21 cellular contexts compared by ENCODE assay signal in the genomic region with DNA sequence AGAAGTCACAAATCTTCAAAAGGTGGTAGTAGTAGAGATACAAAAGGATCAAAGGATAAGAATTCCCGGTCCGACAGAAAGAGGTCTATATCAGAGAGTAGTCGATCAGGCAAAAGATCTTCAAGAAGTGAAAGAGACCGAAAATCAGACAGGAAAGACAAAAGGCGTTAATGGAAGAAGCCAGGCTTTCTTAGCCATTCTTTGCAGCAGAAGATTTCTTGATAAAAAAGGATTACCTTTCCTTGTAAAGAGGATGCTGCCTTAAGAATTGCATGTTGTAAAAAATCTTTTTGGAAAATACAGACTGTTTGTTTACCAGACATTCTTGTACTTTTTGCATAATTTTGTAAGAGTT. TPM values are rescaled to one million over a fixed set of nuclear protein-coding genes. Genes with fewer than 3 reads are reported as not detected.
DNase-seq lines count a peak whose midpoint lies in the region; ATAC-seq, FAIRE-seq and TF ChIP-seq lines count a peak whose summit lies in the region.
"Had no signal": no experiment of that assay in that cellular context is flagged by ENCODE, and none has a peak within 500 bp of the region (broad histone marks: within the 10 kb centered on the region; RNA-seq: fewer than 3 reads in every experiment).

No MANE protein-coding gene starts in this region.

- TF ChIP-seq CTCF in 22Rv1 (IDR thresholded peaks at IDR 0.05) (no peak), HCT116 (IDR thresholded peaks at IDR 0.05 in 2 of 3, conservative IDR thresholded peaks at IDR 0.05 in 1 of 3; ENCODE audit: borderline replicate concordance in 1 of 3, insufficient read depth in 1 of 3, low read depth in 2 of 3, low read length in 2 of 3) (no peak), K562 (IDR thresholded peaks at IDR 0.05 in 2 of 3, conservative IDR thresholded peaks at IDR 0.05 in 1 of 3; ENCODE audit: insufficient read depth in 2 of 3, low read depth in 1 of 3, low read length in 3 of 3) (no peak), lower leg skin (IDR thresholded peaks at IDR 0.05) (no peak)

- no peak overlapping the region for H3K18ac ChIP-seq in mesenchymal stem cell (ENCODE audit: low read depth in 1 of 2, low read length in 2 of 2)

- peaks cover 18% of the 10 kb centered on the region for H3K79me1 ChIP-seq in mesenchymal stem cell (replicated peaks; ENCODE audit: low read length, poor library complexity, severe bottlenecking)

- H4K91ac ChIP-seq in mesenchymal stem cell (ENCODE audit: low read length) = no peak overlapping the region

- no peak overlapping the region for H2BK120ac ChIP-seq in mesenchymal stem cell (ENCODE audit: low read depth, low read length)

- TF ChIP-seq POLR2A in HCT116 (IDR thresholded peaks at IDR 0.05; ENCODE audit: borderline replicate concordance, extremely low read depth, insufficient read depth, insufficient read length) (no peak), K562 (conservative IDR thresholded peaks at IDR 0.05) (peak; percentile 16), lower leg skin (IDR thresholded peaks at IDR 0.05) (no peak)

- CTCF ChIA-PET in HCT116 (lab: Charles Lee) = no interaction called here
- CTCF ChIA-PET in K562 (lab: Yijun Ruan, JAX; ENCODE audit: low intra/inter-chr PET ratio) = no interaction called here

- H3K9me3 ChIP-seq in HCT116 (ENCODE audit: control insufficient read depth in 1 of 2, insufficient read depth in 1 of 2, low read depth in 1 of 2, low read length in 2 of 2) (no peaks in the 10 kb centered on the region), K562 (replicated peaks; ENCODE audit: control insufficient read depth, insufficient read depth, low read depth, low read length) (no peaks in the 10 kb centered on the region), mesenchymal stem cell (ENCODE audit: control insufficient read depth, low read length) (no peaks in the 10 kb centered on the region)
- H3K9me3 ChIP-seq: A549, BE2C had no signal

- no peak overlapping the region for H2AFZ ChIP-seq in HCT116 (ENCODE audit: low read depth, low read length, poor library complexity, severe bottlenecking)
- H2AFZ ChIP-seq in K562 (ENCODE audit: low read depth, low read length) = no peak overlapping the region
- no peak overlapping the region for H2AFZ ChIP-seq in mesenchymal stem cell (ENCODE audit: low read depth, low read length)

- H3K4ac ChIP-seq in mesenchymal stem cell (ENCODE audit: low read depth in 1 of 2, low read length in 2 of 2) = no peak overlapping the region

- no peak overlapping the region for H2BK15ac ChIP-seq in mesenchymal stem cell (ENCODE audit: low read depth, poor library complexity, severe bottlenecking)

- no peak overlapping the region for H3K4me3 ChIP-seq in HCT116 (replicated peaks in 1 of 2; ENCODE audit: low read depth in 1 of 2, low read length in 2 of 2)
- H3K4me3 ChIP-seq in K562 = no peak overlapping the region
- H3K4me3 ChIP-seq in mesenchymal stem cell (ENCODE audit: insufficient read depth in 1 of 2, low read depth in 1 of 2, low read length in 2 of 2) = no peak overlapping the region
- H3K4me3 ChIP-seq in lower leg skin (ENCODE audit: low read depth, poor library complexity, severe bottlenecking) = no peak overlapping the region
- H3K4me3 ChIP-seq: A549 had no signal

- POLR2A ChIA-PET in HCT116 (lab: Charles Lee) = interaction anchor here (0.7 to 0.9 kb wide), 2 partner anchors 8 to 11 kb away, joined by 3 read pairs; a partner anchor contains a TSS
- POLR2A ChIA-PET in K562 (lab: Yijun Ruan, JAX) = interaction anchor here (0.8 to 1.4 kb wide), 4 partner anchors 9 to 200 kb away, joined by 3 to 11 read pairs (median 4); a partner anchor contains a TSS

- no peak overlapping the region for H2BK12ac ChIP-seq in mesenchymal stem cell (ENCODE audit: low read length in 2 of 2)

- H3K4me1 ChIP-seq in HCT116 (ENCODE audit: control insufficient read depth in 1 of 2, insufficient read depth in 2 of 2, low read length in 2 of 2) (peaks cover 0 to 2% of the 10 kb centered on the region in 2 experiments; a peak in 3 of 4 replicates), K562 (replicated peaks in 1 of 2; ENCODE audit: control insufficient read depth in 2 of 2, insufficient read depth in 2 of 2, low read length in 2 of 2) (no peaks in the 10 kb centered on the region; a peak in 1 of 5 replicates), mesenchymal stem cell (ENCODE audit: control insufficient read depth, insufficient read depth, low read depth, low read length) (peaks cover 5% of the 10 kb centered on the region)
- H3K4me1 ChIP-seq: BE2C had no signal

- in situ Hi-C loops in K562 (cut with MboI) = no loop called here

- H3K9ac ChIP-seq in HCT116 (ENCODE audit: low read length) (no peak overlapping the region), K562 (ENCODE audit: insufficient read depth in 1 of 2, low read depth in 2 of 2, low read length in 2 of 2) (no peak overlapping the region), mesenchymal stem cell (ENCODE audit: low read length) (peak overlapping the region; percentile 17)

- intact Hi-C loops in HCT116 (cut with micrococcal nuclease) = no loop called here
- intact Hi-C loops in K562 (cut with micrococcal nuclease) = no loop called here
- intact Hi-C loops in lower leg skin (cut with DNase I; ENCODE audit: low total_unique reads) = no loop called here

- no peak overlapping the region for H2AK5ac ChIP-seq in mesenchymal stem cell (ENCODE audit: low read length, severe bottlenecking)

- no peak overlapping the region for H2BK5ac ChIP-seq in mesenchymal stem cell (ENCODE audit: low read depth, low read length, poor library complexity, severe bottlenecking)

- H4K20me1 ChIP-seq in HCT116 (ENCODE audit: insufficient read depth) (peaks cover 22% of the 10 kb centered on the region; the same call in 1 of the 2 replicates), K562 (replicated peaks; ENCODE audit: control insufficient read depth, insufficient read depth, low read length) (no peaks in the 10 kb centered on the region)

- no peak for ATAC-seq in HCT116
- no peak for ATAC-seq in K562

- TF ChIP-seq RAD21 in HCT116 (IDR thresholded peaks at IDR 0.05; ENCODE audit: low read depth) (no peak), K562 (CRISPR knock-in tag; conservative IDR thresholded peaks at IDR 0.05 in 1 of 2, IDR thresholded peaks at IDR 0.05 in 1 of 2) (no peak)

- H3K4me2 ChIP-seq in HCT116 (ENCODE audit: low read length) (no peak overlapping the region), K562 (ENCODE audit: insufficient read depth, low read length) (no peak overlapping the region), mesenchymal stem cell (ENCODE audit: low read length, poor library complexity, severe bottlenecking) (no peak overlapping the region)
- H3K4me2 ChIP-seq: A549 had no signal

- RAD21 ChIA-PET in HCT116 (lab: Charles Lee; ENCODE audit: low non-redundant PET in 1 of 2, low total read pairs in 2 of 2, uncharacterized antibody in 2 of 2, unreplicated experiment in 2 of 2) = no interaction called here

- BruUV-seq in HCT116 (replicated peaks; lab: Mats Ljungman, UMichigan) = no TSS peak
- no TSS peak for BruUV-seq in K562 (replicated peaks; lab: Mats Ljungman, UMichigan)

- H3K79me2 ChIP-seq in HCT116 (ENCODE audit: insufficient read depth, low read length) = peaks cover 54% of the 10 kb centered on the region
- H3K79me2 ChIP-seq in K562 (ENCODE audit: control insufficient read depth, insufficient read depth, low read length) = peaks cover 22% of the 10 kb centered on the region

- H4K8ac ChIP-seq in mesenchymal stem cell (ENCODE audit: low read length) = no peak overlapping the region

- H3K23ac ChIP-seq in mesenchymal stem cell (ENCODE audit: low read length in 2 of 2) = no peak overlapping the region

- H3K27me3 ChIP-seq in HCT116 (ENCODE audit: insufficient read depth, low read length) (no peaks in the 10 kb centered on the region), K562 (ENCODE audit: control insufficient read depth in 2 of 2, insufficient read depth in 2 of 2, low read length in 2 of 2) (no peaks in the 10 kb centered on the region), mesenchymal stem cell (ENCODE audit: control insufficient read depth in 1 of 2, insufficient read depth in 1 of 2, low read length in 2 of 2) (no peaks in the 10 kb centered on the region)
- H3K27me3 ChIP-seq: BE2C had no signal

- DNase-seq in HCT116 (ENCODE audit: low read depth, low spot score) (no peak), K562 (ENCODE audit: extremely low read depth in 1 of 4, low spot score in 3 of 4) (no peak), mesenchymal stem cell (no peak), NK-92 (lab: John Stamatoyannopoulos, UW; ENCODE audit: unreplicated experiment) (no peak), lower leg skin (ENCODE audit: low spot score in 2 of 2) (no peak), pons (ENCODE audit: low spot score) (no peak)
- DNase-seq: BE2C, DMS79, GOT3, HCEC 1CT, KG1, NCI-H1694, NCI-H2081, NCI-H446, NCI-H526, OCI-M1, Right ventricle myocardium superior had no signal

- H3K36me3 ChIP-seq in HCT116 (ENCODE audit: control insufficient read depth in 1 of 2, insufficient read depth in 2 of 2, low read length in 2 of 2) (peaks cover 70 to 74% of the 10 kb centered on the region in 2 experiments), K562 (ENCODE audit: control insufficient read depth, insufficient read depth, low read length) (peaks cover 80% of the 10 kb centered on the region), mesenchymal stem cell (ENCODE audit: control insufficient read depth in 1 of 2, insufficient read depth in 2 of 2, low read depth in 1 of 2, low read length in 2 of 2) (peaks cover 34 to 88% of the 10 kb centered on the region in 2 experiments)

- no peaks in the 10 kb centered on the region for H3K9me1 ChIP-seq in K562 (ENCODE audit: control insufficient read depth, insufficient read depth, low read length)

- no peak for FAIRE-seq in K562 (lab: Jason Lieb, UNC)
- FAIRE-seq: A549, D721Med had no signal

- no peak overlapping the region for H3K14ac ChIP-seq in mesenchymal stem cell (ENCODE audit: low read length in 2 of 2)

- H3K27ac ChIP-seq in 22Rv1 (peak overlapping the region; percentile 29; the same call in 1 of the 2 replicates), HCT116 (ENCODE audit: low read depth, low read length) (peak overlapping the region; percentile 15; the same call in 1 of the 2 replicates), K562 (ENCODE audit: extremely low read depth, low read depth, low read length) (no peak overlapping the region), mesenchymal stem cell (ENCODE audit: low read length, poor library complexity, severe bottlenecking) (no peak overlapping the region)
- H3K27ac ChIP-seq: A549, HL-60 had no signal

- no peak for TF ChIP-seq EP300 in K562 (IDR thresholded peaks at IDR 0.05; ENCODE audit: low read length)

- H3K9me2 ChIP-seq in HCT116 (ENCODE audit: insufficient read depth) = no peaks in the 10 kb centered on the region

- 82% methylated on average over 5 of the region's 5 CpGs for WGBS in K562 (ENCODE audit: insufficient coverage, low coverage, missing lambda C conversion rate)
- 97% methylated on average over 5 of the region's 5 CpGs for WGBS in mesenchymal stem cell
- 84 to 85% methylated on average over 5 of the region's 5 CpGs for WGBS in lower leg skin, 2 donors

RNA-seq across cellular contexts. Expression of a gene that starts 6.6 kb away (rescaled TPM):
- 97.9 TPM for total RNA-seq in HCT116 (2021; ENCODE audit: unreplicated experiment)
- 51.6 and 62.4 TPM in 2 replicates for polyA plus RNA-seq in HCT116 (2012)
- 53.9 and 152 TPM in 2 replicates for total RNA-seq in K562 (2011; cell fraction: chromatin; rRNA removed; ENCODE audit: low replicate concordance)
- total RNA-seq in K562 (2011; cell fraction: nucleolus; rRNA removed) = 34.2 and 42.7 TPM in 2 replicates
- 65.9 and 95.0 TPM in 2 replicates for total RNA-seq in K562 (2011; cell fraction: nucleoplasm; rRNA removed)
- 59.9 and 69.7 TPM in 2 replicates for total RNA-seq in K562 (2014; rRNA removed)
- total RNA-seq in K562 (2014; rRNA removed; fragmentation: Illumina TruSeq; extraction: Trizol) = 75.9 and 84.5 TPM in 2 replicates
- total RNA-seq in K562 (2015; rRNA removed; fragmentation: Illumina TruSeq; extraction: Trizol) = 68.2 and 81.4 TPM in 2 replicates
- total RNA-seq in K562 (2021) = 53.4 and 67.7 TPM in 2 replicates
- 42.8 and 46.6 TPM in 2 replicates for polyA plus RNA-seq in K562 (2011; rRNA removed)
- 7.8 and 21.8 TPM in 2 replicates for polyA plus RNA-seq in K562 (2011; cell fraction: cytosol; rRNA removed)
- 123 and 157 TPM in 2 replicates for polyA plus RNA-seq in K562 (2011; cell fraction: nucleus; rRNA removed)
- 71.6 and 86.2 TPM in 2 replicates for polyA plus RNA-seq in K562 (2012)
- polyA plus RNA-seq in K562 (2014; fragmentation: Illumina TruSeq; extraction: Trizol) = 105 and 133 TPM in 2 replicates
- 10 to 100 TPM; 30.2 to 38.1 TPM for polyA plus RNA-seq in K562 (2014; fragmentation: Nextera tagmentation; extraction: Ambion mirVana)
- 138 and 188 TPM in 2 replicates for polyA plus RNA-seq in K562 (2014; rRNA removed)
- polyA minus RNA-seq in K562 (2011; rRNA and poly(A)+ RNA removed) = 32.5 and 38.4 TPM in 2 replicates
- polyA minus RNA-seq in K562 (2011; cell fraction: cytosol; rRNA and poly(A)+ RNA removed) = 9.0 and 10.4 TPM in 2 replicates
- polyA minus RNA-seq in K562 (2011; cell fraction: nucleus; rRNA and poly(A)+ RNA removed) = 42.9 and 69.9 TPM in 2 replicates
- 43.5 TPM for polyA plus RNA-seq in mesenchymal stem cell (2013, experiment 1 of 2)
- polyA plus RNA-seq in mesenchymal stem cell (2013, experiment 2 of 2) = 41.0 TPM
- 10 to 100 TPM; 15.3 to 31.3 (median 25.8) TPM for total RNA-seq in lower leg skin

RNA-seq across cellular contexts. Expression of a gene that starts 11.5 kb away (rescaled TPM):
- total RNA-seq in HCT116 (2021; ENCODE audit: unreplicated experiment) (26.1 TPM), K562 (2014; rRNA removed) (16.8 and 18.2 TPM in 2 replicates), K562 (2014; rRNA removed; fragmentation: Illumina TruSeq; extraction: Trizol) (17.4 and 21.3 TPM in 2 replicates), K562 (2015; rRNA removed; fragmentation: Illumina TruSeq; extraction: Trizol) (15.2 and 16.3 TPM in 2 replicates), K562 (2021) (22.1 and 22.5 TPM in 2 replicates), lower leg skin (10 to 100 TPM; 18.1 to 32.8 (median 24.2) TPM)
- 14.2 and 17.7 TPM in 2 replicates for polyA plus RNA-seq in HCT116 (2012)
- total RNA-seq in K562 (2011; cell fraction: chromatin; rRNA removed; ENCODE audit: low replicate concordance) = 21.2 and 33.4 TPM in 2 replicates
- 7.7 and 9.7 TPM in 2 replicates for total RNA-seq in K562 (2011; cell fraction: nucleolus; rRNA removed)
- total RNA-seq in K562 (2011; cell fraction: nucleoplasm; rRNA removed) = 18.5 and 35.6 TPM in 2 replicates
- polyA plus RNA-seq in K562 (2011; rRNA removed) (20.4 and 23.8 TPM in 2 replicates), K562 (2014; fragmentation: Illumina TruSeq; extraction: Trizol) (18.5 and 24.5 TPM in 2 replicates), K562 (2014; fragmentation: Nextera tagmentation; extraction: Ambion mirVana) (1 to 10 TPM; 3.8 to 6.4 TPM), K562 (2014; rRNA removed) (20.3 and 23.1 TPM in 2 replicates)
- polyA plus RNA-seq in K562 (2011; cell fraction: cytosol; rRNA removed) = 3.6 and 10.8 TPM in 2 replicates
- polyA plus RNA-seq in K562 (2011; cell fraction: nucleus; rRNA removed) = 19.0 and 19.7 TPM in 2 replicates
- 16.4 and 20.5 TPM in 2 replicates for polyA plus RNA-seq in K562 (2012)
- polyA minus RNA-seq in K562 (2011; rRNA and poly(A)+ RNA removed) = 23.6 and 23.8 TPM in 2 replicates
- 9.6 and 11.4 TPM in 2 replicates for polyA minus RNA-seq in K562 (2011; cell fraction: cytosol; rRNA and poly(A)+ RNA removed)
- polyA minus RNA-seq in K562 (2011; cell fraction: nucleus; rRNA and poly(A)+ RNA removed) = 7.9 and 16.4 TPM in 2 replicates
- polyA plus RNA-seq in mesenchymal stem cell (2013, experiment 1 of 2) = 20.0 TPM
- 21.7 TPM for polyA plus RNA-seq in mesenchymal stem cell (2013, experiment 2 of 2)

RNA-seq across cellular contexts. Expression of a gene that starts 52.0 kb away (rescaled TPM):
- total RNA-seq in HCT116 (2021; ENCODE audit: unreplicated experiment) (31.1 TPM), K562 (2014; rRNA removed) (6.9 and 7.2 TPM in 2 replicates), K562 (2014; rRNA removed; fragmentation: Illumina TruSeq; extraction: Trizol) (17.0 and 18.9 TPM in 2 replicates), K562 (2015; rRNA removed; fragmentation: Illumina TruSeq; extraction: Trizol) (11.8 and 13.6 TPM in 2 replicates), K562 (2021) (10.4 and 12.8 TPM in 2 replicates), lower leg skin (10 to 100 TPM; 14.0 to 19.5 (median 15.8) TPM)
- 12.0 and 14.2 TPM in 2 replicates for polyA plus RNA-seq in HCT116 (2012)
- 7.1 and 20.8 TPM in 2 replicates for total RNA-seq in K562 (2011; cell fraction: chromatin; rRNA removed; ENCODE audit: low replicate concordance)
- total RNA-seq in K562 (2011; cell fraction: nucleolus; rRNA removed) = 5.3 and 8.0 TPM in 2 replicates
- 12.2 and 17.0 TPM in 2 replicates for total RNA-seq in K562 (2011; cell fraction: nucleoplasm; rRNA removed)
- polyA plus RNA-seq in K562 (2011; rRNA removed) (12.3 and 13.0 TPM in 2 replicates), K562 (2014; fragmentation: Illumina TruSeq; extraction: Trizol) (18.3 and 21.8 TPM in 2 replicates), K562 (2014; fragmentation: Nextera tagmentation; extraction: Ambion mirVana) (10 to 100 TPM in 1 of 2 experiments, 1 to 10 TPM in 1; 6.0 to 11.5 TPM), K562 (2014; rRNA removed) (11.8 and 12.2 TPM in 2 replicates)
- polyA plus RNA-seq in K562 (2011; cell fraction: cytosol; rRNA removed) = 6.4 and 8.1 TPM in 2 replicates
- 10.6 and 11.1 TPM in 2 replicates for polyA plus RNA-seq in K562 (2011; cell fraction: nucleus; rRNA removed)
- 7.3 and 17.5 TPM in 2 replicates for polyA plus RNA-seq in K562 (2012)
- polyA minus RNA-seq in K562 (2011; rRNA and poly(A)+ RNA removed) = 8.6 and 10.0 TPM in 2 replicates
- polyA minus RNA-seq in K562 (2011; cell fraction: cytosol; rRNA and poly(A)+ RNA removed) = 4.2 and 5.0 TPM in 2 replicates
- 5.0 and 7.9 TPM in 2 replicates for polyA minus RNA-seq in K562 (2011; cell fraction: nucleus; rRNA and poly(A)+ RNA removed)
- 12.3 TPM for polyA plus RNA-seq in mesenchymal stem cell (2013, experiment 1 of 2)
- polyA plus RNA-seq in mesenchymal stem cell (2013, experiment 2 of 2) = 12.6 TPM

Comparison
In these comparisons a context has a peak if more than half of its experiments do, and no peak if none do; other contexts are left out.
1. H3K27ac ChIP-seq: peak in 22Rv1 (single experiment) and HCT116 (single experiment); none in K562 (single experiment) and mesenchymal stem cell (single experiment).